ENCODE assay signal across 2 cellular contexts in the genomic region with DNA sequence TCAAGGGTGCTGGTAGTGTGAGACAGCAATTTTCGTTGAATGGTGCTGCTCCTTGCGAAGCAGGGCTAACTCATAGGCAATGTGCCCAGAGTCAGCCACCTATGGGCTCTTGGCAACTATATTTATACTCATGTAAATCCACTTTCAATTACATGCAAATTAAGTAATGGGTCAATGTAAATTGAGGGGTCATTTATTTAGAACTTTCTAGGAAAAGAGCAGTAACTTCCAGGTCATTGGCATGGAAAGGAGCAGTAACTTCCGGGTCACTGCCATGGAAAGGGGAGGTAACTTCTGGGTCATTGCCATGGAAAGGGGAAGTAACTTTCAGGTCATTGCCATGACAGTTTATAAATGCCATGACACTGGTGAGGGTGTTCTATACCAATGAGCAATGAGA.
TF ChIP-seq lines count a peak whose summit lies in the region.

No MANE protein-coding gene starts in this region.

TF ChIP-seq in GM12891, 5 proteins besides CTCF, POLR2A, EP300 and RAD21:
- TF ChIP-seq TAF1 (IDR thresholded peaks at IDR 0.05; ENCODE audit: low read depth, low read length), result no peak
- no peak for TF ChIP-seq SPI1 (IDR thresholded peaks at IDR 0.05; ENCODE audit: low read depth, low read length)
- no peak for TF ChIP-seq POLR2AphosphoS5 (IDR thresholded peaks at IDR 0.05; ENCODE audit: low read depth, low read length)
- no peak for TF ChIP-seq PAX5 (IDR thresholded peaks at IDR 0.05; ENCODE audit: insufficient read depth, low read length, severe bottlenecking)
- TF ChIP-seq POU2F2 (IDR thresholded peaks at IDR 0.05; ENCODE audit: low read depth, low read length), result no peak
TF ChIP-seq in GM12891: peak in this region for 0.

TF ChIP-seq in K562, 482 proteins besides CTCF, POLR2A, EP300 and RAD21 (continues in another document):
- TF ChIP-seq ZC3H8 (IDR thresholded peaks at IDR 0.05), result no peak
- TF ChIP-seq, protein P1, sequence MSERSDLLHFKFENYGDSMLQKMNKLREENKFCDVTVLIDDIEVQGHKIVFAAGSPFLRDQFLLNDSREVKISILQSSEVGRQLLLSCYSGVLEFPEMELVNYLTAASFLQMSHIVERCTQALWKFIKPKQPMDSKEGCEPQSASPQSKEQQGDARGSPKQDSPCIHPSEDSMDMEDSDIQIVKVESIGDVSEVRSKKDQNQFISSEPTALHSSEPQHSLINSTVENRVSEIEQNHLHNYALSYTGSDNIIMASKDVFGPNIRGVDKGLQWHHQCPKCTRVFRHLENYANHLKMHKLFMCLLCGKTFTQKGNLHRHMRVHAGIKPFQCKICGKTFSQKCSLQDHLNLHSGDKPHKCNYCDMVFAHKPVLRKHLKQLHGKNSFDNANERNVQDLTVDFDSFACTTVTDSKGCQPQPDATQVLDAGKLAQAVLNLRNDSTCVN (CRISPR knock-in tag; IDR thresholded peaks at IDR 0.05), result no peak
- no peak for TF ChIP-seq KDM5B (IDR thresholded peaks at IDR 0.05; ENCODE audit: insufficient replicate concordance, low read depth, low read length)
- TF ChIP-seq HDAC8 (tag; IDR thresholded peaks at IDR 0.05), result peak; percentile 82; the same call in 1 of the 2 replicates
- TF ChIP-seq NCOA1 (IDR thresholded peaks at IDR 0.05; ENCODE audit: low read depth), result no peak
- TF ChIP-seq, protein P2, sequence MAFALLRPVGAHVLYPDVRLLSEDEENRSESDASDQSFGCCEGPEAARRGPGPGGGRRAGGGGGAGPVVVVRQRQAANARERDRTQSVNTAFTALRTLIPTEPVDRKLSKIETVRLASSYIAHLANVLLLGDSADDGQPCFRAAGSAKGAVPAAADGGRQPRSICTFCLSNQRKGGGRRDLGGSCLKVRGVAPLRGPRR (CRISPR knock-in tag; IDR thresholded peaks at IDR 0.05), result no peak
- 0 out of 2 replicates have a peak, but pooled peaks have one; percentile 47 for TF ChIP-seq BACH1 (tag; IDR thresholded peaks at IDR 0.05)
- no peak for TF ChIP-seq NCOA6 (IDR thresholded peaks at IDR 0.05)
- TF ChIP-seq GABPB1 (CRISPR knock-in tag; IDR thresholded peaks at IDR 0.05), result peak; percentile 70; the same call in 1 of the 2 replicates
- TF ChIP-seq, protein P3, sequence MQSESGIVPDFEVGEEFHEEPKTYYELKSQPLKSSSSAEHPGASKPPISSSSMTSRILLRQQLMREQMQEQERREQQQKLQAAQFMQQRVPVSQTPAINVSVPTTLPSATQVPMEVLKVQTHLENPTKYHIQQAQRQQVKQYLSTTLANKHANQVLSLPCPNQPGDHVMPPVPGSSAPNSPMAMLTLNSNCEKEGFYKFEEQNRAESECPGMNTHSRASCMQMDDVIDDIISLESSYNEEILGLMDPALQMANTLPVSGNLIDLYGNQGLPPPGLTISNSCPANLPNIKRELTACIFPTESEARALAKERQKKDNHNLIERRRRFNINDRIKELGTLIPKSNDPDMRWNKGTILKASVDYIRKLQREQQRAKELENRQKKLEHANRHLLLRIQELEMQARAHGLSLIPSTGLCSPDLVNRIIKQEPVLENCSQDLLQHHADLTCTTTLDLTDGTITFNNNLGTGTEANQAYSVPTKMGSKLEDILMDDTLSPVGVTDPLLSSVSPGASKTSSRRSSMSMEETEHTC (IDR thresholded peaks at IDR 0.05), result no peak
- no peak for TF ChIP-seq ILK (tag; IDR thresholded peaks at IDR 0.05; ENCODE audit: borderline replicate concordance, low read depth)
- TF ChIP-seq, protein P4, sequence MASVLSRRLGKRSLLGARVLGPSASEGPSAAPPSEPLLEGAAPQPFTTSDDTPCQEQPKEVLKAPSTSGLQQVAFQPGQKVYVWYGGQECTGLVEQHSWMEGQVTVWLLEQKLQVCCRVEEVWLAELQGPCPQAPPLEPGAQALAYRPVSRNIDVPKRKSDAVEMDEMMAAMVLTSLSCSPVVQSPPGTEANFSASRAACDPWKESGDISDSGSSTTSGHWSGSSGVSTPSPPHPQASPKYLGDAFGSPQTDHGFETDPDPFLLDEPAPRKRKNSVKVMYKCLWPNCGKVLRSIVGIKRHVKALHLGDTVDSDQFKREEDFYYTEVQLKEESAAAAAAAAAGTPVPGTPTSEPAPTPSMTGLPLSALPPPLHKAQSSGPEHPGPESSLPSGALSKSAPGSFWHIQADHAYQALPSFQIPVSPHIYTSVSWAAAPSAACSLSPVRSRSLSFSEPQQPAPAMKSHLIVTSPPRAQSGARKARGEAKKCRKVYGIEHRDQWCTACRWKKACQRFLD (CRISPR knock-in tag; IDR thresholded peaks at IDR 0.05), result peak; percentile 39; the same call in 1 of the 2 replicates
- TF ChIP-seq DDX20 (tag; IDR thresholded peaks at IDR 0.05; ENCODE audit: low read depth), result peak; percentile 78; the same call in 1 of the 2 replicates
- no peak for TF ChIP-seq GTF2A2 (tag; IDR thresholded peaks at IDR 0.05)
- TF ChIP-seq, protein P5, sequence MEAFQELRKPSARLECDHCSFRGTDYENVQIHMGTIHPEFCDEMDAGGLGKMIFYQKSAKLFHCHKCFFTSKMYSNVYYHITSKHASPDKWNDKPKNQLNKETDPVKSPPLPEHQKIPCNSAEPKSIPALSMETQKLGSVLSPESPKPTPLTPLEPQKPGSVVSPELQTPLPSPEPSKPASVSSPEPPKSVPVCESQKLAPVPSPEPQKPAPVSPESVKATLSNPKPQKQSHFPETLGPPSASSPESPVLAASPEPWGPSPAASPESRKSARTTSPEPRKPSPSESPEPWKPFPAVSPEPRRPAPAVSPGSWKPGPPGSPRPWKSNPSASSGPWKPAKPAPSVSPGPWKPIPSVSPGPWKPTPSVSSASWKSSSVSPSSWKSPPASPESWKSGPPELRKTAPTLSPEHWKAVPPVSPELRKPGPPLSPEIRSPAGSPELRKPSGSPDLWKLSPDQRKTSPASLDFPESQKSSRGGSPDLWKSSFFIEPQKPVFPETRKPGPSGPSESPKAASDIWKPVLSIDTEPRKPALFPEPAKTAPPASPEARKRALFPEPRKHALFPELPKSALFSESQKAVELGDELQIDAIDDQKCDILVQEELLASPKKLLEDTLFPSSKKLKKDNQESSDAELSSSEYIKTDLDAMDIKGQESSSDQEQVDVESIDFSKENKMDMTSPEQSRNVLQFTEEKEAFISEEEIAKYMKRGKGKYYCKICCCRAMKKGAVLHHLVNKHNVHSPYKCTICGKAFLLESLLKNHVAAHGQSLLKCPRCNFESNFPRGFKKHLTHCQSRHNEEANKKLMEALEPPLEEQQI (IDR thresholded peaks at IDR 0.05), result no peak
- no peak for TF ChIP-seq POLR2AphosphoS2 (IDR thresholded peaks at IDR 0.05; ENCODE audit: low read length)
- TF ChIP-seq, protein P6, sequence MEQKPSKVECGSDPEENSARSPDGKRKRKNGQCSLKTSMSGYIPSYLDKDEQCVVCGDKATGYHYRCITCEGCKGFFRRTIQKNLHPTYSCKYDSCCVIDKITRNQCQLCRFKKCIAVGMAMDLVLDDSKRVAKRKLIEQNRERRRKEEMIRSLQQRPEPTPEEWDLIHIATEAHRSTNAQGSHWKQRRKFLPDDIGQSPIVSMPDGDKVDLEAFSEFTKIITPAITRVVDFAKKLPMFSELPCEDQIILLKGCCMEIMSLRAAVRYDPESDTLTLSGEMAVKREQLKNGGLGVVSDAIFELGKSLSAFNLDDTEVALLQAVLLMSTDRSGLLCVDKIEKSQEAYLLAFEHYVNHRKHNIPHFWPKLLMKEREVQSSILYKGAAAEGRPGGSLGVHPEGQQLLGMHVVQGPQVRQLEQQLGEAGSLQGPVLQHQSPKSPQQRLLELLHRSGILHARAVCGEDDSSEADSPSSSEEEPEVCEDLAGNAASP (IDR thresholded peaks at IDR 0.05), result no peak
- TF ChIP-seq ZNF764 (CRISPR knock-in tag; IDR thresholded peaks at IDR 0.05; ENCODE audit: low read depth), result no peak
- TF ChIP-seq ELF4 (CRISPR knock-in tag; IDR thresholded peaks at IDR 0.05), result no peak
- TF ChIP-seq, protein P7, sequence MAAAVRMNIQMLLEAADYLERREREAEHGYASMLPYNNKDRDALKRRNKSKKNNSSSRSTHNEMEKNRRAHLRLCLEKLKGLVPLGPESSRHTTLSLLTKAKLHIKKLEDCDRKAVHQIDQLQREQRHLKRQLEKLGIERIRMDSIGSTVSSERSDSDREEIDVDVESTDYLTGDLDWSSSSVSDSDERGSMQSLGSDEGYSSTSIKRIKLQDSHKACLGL (CRISPR knock-in tag; IDR thresholded peaks at IDR 0.05; ENCODE audit: borderline replicate concordance, poor library complexity, severe bottlenecking), result no peak
- peak; percentile 97 for TF ChIP-seq NR2C2 (CRISPR knock-in tag; IDR thresholded peaks at IDR 0.05)
- peak; percentile 99 for TF ChIP-seq NR2C2 (tag; IDR thresholded peaks at IDR 0.05)
- peak; percentile 93 for TF ChIP-seq GABPA (tag; conservative IDR thresholded peaks at IDR 0.05; ENCODE audit: low read depth)
- no peak for TF ChIP-seq ZNF561 (CRISPR knock-in tag; conservative IDR thresholded peaks at IDR 0.05)
- peak; percentile 57; the same call in 1 of the 2 replicates for TF ChIP-seq MTA2 (IDR thresholded peaks at IDR 0.05; ENCODE audit: low read depth)
- TF ChIP-seq TBP (optimal IDR thresholded peaks at IDR 0.05; ENCODE audit: low read depth, low read length), result no peak
- TF ChIP-seq PHF21A (IDR thresholded peaks at IDR 0.05; ENCODE audit: borderline replicate concordance, low read depth), result no peak
- TF ChIP-seq ZNF175 (CRISPR knock-in tag; IDR thresholded peaks at IDR 0.05; ENCODE audit: low read depth), result peak; percentile 79; the same call in 1 of the 2 replicates
- TF ChIP-seq, protein P8, sequence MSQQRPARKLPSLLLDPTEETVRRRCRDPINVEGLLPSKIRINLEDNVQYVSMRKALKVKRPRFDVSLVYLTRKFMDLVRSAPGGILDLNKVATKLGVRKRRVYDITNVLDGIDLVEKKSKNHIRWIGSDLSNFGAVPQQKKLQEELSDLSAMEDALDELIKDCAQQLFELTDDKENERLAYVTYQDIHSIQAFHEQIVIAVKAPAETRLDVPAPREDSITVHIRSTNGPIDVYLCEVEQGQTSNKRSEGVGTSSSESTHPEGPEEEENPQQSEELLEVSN (IDR thresholded peaks at IDR 0.05; ENCODE audit: borderline replicate concordance in 1 of 2, extremely low read depth in 1 of 2, insufficient read depth in 1 of 2, insufficient read length in 1 of 2, low read depth in 1 of 2, low read length in 1 of 2, poor library complexity in 1 of 2, severe bottlenecking in 1 of 2), result no peak
- no peak for TF ChIP-seq SMARCB1 (IDR thresholded peaks at IDR 0.05; ENCODE audit: insufficient read length, low read depth)
- TF ChIP-seq ZNF165 (CRISPR knock-in tag; IDR thresholded peaks at IDR 0.05; ENCODE audit: borderline replicate concordance), result no peak
- TF ChIP-seq, protein P9, sequence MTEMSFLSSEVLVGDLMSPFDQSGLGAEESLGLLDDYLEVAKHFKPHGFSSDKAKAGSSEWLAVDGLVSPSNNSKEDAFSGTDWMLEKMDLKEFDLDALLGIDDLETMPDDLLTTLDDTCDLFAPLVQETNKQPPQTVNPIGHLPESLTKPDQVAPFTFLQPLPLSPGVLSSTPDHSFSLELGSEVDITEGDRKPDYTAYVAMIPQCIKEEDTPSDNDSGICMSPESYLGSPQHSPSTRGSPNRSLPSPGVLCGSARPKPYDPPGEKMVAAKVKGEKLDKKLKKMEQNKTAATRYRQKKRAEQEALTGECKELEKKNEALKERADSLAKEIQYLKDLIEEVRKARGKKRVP (CRISPR knock-in tag; IDR thresholded peaks at IDR 0.05), result no peak
- no peak for TF ChIP-seq RBM39 (optimal IDR thresholded peaks at IDR 0.05; ENCODE audit: low read depth, low read length)
- TF ChIP-seq, protein P10, sequence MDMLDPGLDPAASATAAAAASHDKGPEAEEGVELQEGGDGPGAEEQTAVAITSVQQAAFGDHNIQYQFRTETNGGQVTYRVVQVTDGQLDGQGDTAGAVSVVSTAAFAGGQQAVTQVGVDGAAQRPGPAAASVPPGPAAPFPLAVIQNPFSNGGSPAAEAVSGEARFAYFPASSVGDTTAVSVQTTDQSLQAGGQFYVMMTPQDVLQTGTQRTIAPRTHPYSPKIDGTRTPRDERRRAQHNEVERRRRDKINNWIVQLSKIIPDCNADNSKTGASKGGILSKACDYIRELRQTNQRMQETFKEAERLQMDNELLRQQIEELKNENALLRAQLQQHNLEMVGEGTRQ (CRISPR knock-in tag; IDR thresholded peaks at IDR 0.05), result no peak
- TF ChIP-seq, protein P11, sequence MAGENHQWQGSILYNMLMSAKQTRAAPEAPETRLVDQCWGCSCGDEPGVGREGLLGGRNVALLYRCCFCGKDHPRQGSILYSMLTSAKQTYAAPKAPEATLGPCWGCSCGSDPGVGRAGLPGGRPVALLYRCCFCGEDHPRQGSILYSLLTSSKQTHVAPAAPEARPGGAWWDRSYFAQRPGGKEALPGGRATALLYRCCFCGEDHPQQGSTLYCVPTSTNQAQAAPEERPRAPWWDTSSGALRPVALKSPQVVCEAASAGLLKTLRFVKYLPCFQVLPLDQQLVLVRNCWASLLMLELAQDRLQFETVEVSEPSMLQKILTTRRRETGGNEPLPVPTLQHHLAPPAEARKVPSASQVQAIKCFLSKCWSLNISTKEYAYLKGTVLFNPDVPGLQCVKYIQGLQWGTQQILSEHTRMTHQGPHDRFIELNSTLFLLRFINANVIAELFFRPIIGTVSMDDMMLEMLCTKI (IDR thresholded peaks at IDR 0.05; ENCODE audit: partially characterized antibody), result no peak
- 0 out of 2 replicates have a peak, but pooled peaks have one; percentile 57 for TF ChIP-seq ZNF197 (CRISPR knock-in tag; IDR thresholded peaks at IDR 0.05; ENCODE audit: low read depth)
- TF ChIP-seq NBN (IDR thresholded peaks at IDR 0.05; ENCODE audit: low read depth), result no peak
- no peak for TF ChIP-seq TOE1 (IDR thresholded peaks at IDR 0.05; ENCODE audit: borderline replicate concordance)
- no peak for TF ChIP-seq TOE1 (CRISPR knock-in tag; IDR thresholded peaks at IDR 0.05; ENCODE audit: borderline replicate concordance, low read depth)
- TF ChIP-seq, protein P12, sequence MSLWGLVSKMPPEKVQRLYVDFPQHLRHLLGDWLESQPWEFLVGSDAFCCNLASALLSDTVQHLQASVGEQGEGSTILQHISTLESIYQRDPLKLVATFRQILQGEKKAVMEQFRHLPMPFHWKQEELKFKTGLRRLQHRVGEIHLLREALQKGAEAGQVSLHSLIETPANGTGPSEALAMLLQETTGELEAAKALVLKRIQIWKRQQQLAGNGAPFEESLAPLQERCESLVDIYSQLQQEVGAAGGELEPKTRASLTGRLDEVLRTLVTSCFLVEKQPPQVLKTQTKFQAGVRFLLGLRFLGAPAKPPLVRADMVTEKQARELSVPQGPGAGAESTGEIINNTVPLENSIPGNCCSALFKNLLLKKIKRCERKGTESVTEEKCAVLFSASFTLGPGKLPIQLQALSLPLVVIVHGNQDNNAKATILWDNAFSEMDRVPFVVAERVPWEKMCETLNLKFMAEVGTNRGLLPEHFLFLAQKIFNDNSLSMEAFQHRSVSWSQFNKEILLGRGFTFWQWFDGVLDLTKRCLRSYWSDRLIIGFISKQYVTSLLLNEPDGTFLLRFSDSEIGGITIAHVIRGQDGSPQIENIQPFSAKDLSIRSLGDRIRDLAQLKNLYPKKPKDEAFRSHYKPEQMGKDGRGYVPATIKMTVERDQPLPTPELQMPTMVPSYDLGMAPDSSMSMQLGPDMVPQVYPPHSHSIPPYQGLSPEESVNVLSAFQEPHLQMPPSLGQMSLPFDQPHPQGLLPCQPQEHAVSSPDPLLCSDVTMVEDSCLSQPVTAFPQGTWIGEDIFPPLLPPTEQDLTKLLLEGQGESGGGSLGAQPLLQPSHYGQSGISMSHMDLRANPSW (CRISPR knock-in tag; IDR thresholded peaks at IDR 0.05), result no peak
- TF ChIP-seq ZNF589 (CRISPR knock-in tag; IDR thresholded peaks at IDR 0.05; ENCODE audit: low read depth), result no peak
- TF ChIP-seq SMAD4 (CRISPR knock-in tag; conservative IDR thresholded peaks at IDR 0.05), result 0 out of 2 replicates have a peak, but pooled peaks have one; percentile 61
- TF ChIP-seq ZNF584 (CRISPR knock-in tag; IDR thresholded peaks at IDR 0.05; ENCODE audit: low read depth), result peak; percentile 48; the same call in 1 of the 2 replicates
- TF ChIP-seq EHMT2 (IDR thresholded peaks at IDR 0.05), result peak; percentile 92
